Comparison of ENCODE assay signal across 9 cellular contexts in the genomic region with DNA sequence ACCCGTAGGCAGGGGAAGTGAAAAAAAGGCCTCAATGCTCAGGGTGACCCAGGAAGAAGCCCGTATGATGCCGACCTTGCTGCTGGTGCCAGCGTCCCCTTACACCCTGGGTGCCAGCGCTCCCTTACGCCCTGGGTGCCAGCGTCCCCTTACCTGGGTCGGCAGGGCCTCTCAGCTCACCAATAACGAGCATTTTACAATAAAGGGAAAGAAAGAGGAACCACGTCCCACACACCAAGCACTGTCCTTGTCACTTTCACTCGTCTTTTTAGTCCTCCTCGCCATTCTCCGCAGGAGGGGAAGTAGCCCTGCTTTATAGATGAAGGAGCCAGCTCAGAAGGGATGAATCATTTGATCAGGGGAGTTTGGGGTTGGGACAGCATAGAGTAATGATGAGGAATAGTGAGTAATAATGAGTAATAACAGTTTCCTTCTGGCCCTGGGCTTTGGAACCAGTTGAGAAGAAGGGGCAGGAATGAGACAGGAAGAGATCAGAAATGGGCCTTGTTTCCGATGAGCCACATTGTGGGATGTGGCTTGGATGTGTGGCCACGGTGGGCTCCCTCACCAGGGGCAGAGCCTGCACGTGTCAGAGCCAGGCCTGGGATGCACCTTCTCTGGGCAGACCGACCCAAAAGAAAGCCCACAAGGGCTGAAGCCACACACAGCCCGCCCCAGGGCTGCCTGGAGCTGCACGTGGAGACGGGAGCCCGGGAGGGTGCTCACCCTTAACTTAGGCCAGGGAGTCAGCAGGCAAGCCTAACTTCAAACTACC.
DNase-seq lines count a peak whose midpoint lies in the region; ATAC-seq, FAIRE-seq and TF ChIP-seq lines count a peak whose summit lies in the region.
"Had no signal": no experiment of that assay in that cellular context is flagged by ENCODE, and none has a peak within 500 bp of the region (broad histone marks: within the 10 kb centered on the region; RNA-seq: fewer than 3 reads in every experiment).

No MANE protein-coding gene starts in this region.

- intact Hi-C loops in K562 (cut with micrococcal nuclease): no loop called here

- no peak for TF ChIP-seq CTCF in K562 (IDR thresholded peaks at IDR 0.05 in 2 of 3, conservative IDR thresholded peaks at IDR 0.05 in 1 of 3; ENCODE audit: insufficient read depth in 2 of 3, low read depth in 1 of 3, low read length in 3 of 3)

- TF ChIP-seq RAD21 in K562 (CRISPR knock-in tag; conservative IDR thresholded peaks at IDR 0.05 in 1 of 2, IDR thresholded peaks at IDR 0.05 in 1 of 2): no peak

- H4K20me1 ChIP-seq in K562 (replicated peaks; ENCODE audit: control insufficient read depth, insufficient read depth, low read length): 0 out of 2 replicates have a peak, but pooled peaks cover 3% of the 10 kb centered on the region

- H3K27me3 ChIP-seq in K562 (ENCODE audit: control insufficient read depth in 2 of 2, insufficient read depth in 2 of 2, low read length in 2 of 2): no peaks in the 10 kb centered on the region
- H3K27me3 ChIP-seq: heart right ventricle had no signal

- POLR2A ChIA-PET in K562 (lab: Yijun Ruan, JAX): interaction anchor here (0.6 to 4.4 kb wide), 3 partner anchors 9 to 81 kb away, joined by 3 to 28 read pairs (median 3); no protein-coding TSS in a partner anchor

- H3K9me3 ChIP-seq in K562 (replicated peaks; ENCODE audit: control insufficient read depth, insufficient read depth, low read depth, low read length): no peaks in the 10 kb centered on the region

- in situ Hi-C loops in K562 (cut with MboI): no loop called here

- no TSS peak for BruUV-seq in K562 (replicated peaks; lab: Mats Ljungman, UMichigan)

- FAIRE-seq in K562 (lab: Jason Lieb, UNC): no peak

- 79% methylated on average over 21 of the region's 21 CpGs for whole genome bisulfite sequencing in K562 (ENCODE audit: insufficient coverage, low coverage, missing lambda C conversion rate)

- CTCF ChIA-PET in K562 (lab: Yijun Ruan, JAX; ENCODE audit: low intra/inter-chr PET ratio): interaction anchor here (0.5 kb wide), 1 partner anchor 918 kb away, joined by 3 read pairs; no protein-coding TSS in a partner anchor

- DNase-seq in GM03348 (ENCODE audit: low spot score) (peak; percentile 89), NOMO-1 (lab: John Stamatoyannopoulos, UW; ENCODE audit: unreplicated experiment in 2 of 2) (peak; percentile 76 to 88), K562 (ENCODE audit: extremely low read depth in 1 of 4, low spot score in 3 of 4) (no peak), skeletal muscle cell (ENCODE audit: low read depth) (peak; percentile 84), NCI-H2196 (lab: John Stamatoyannopoulos, UW; ENCODE audit: unreplicated experiment) (no peak)
- no peak for DNase-seq in effector CD8-positive, alpha-beta T cell (lab: John Stamatoyannopoulos, UW)
- DNase-seq: heart right ventricle had no signal

- H3K9me1 ChIP-seq in K562 (ENCODE audit: control insufficient read depth, insufficient read depth, low read length): no peaks in the 10 kb centered on the region

- H3K4me3 ChIP-seq in K562 (no peak overlapping the region), skeletal muscle cell (ENCODE audit: low read depth, low read length) (no peak overlapping the region)
- H3K4me3 ChIP-seq: heart right ventricle had no signal

- H3K9ac ChIP-seq in K562 (ENCODE audit: insufficient read depth in 1 of 2, low read depth in 2 of 2, low read length in 2 of 2): peak overlapping the region in 1 of 2 experiments; percentile 69; a peak in 1 of 4 replicates

- peaks cover 5% of the 10 kb centered on the region; the same call in 1 of the 3 replicates for H3K36me3 ChIP-seq in K562 (ENCODE audit: control insufficient read depth, insufficient read depth, low read length)

- H2AFZ ChIP-seq in K562 (ENCODE audit: low read depth, low read length): no peak overlapping the region

- TF ChIP-seq POLR2A in K562 (conservative IDR thresholded peaks at IDR 0.05): no peak

- no peak overlapping the region for H3K27ac ChIP-seq in K562 (ENCODE audit: extremely low read depth, low read depth, low read length)

- no peaks in the 10 kb centered on the region for H3K79me2 ChIP-seq in K562 (ENCODE audit: control insufficient read depth, insufficient read depth, low read length)

- no peak for TF ChIP-seq EP300 in K562 (IDR thresholded peaks at IDR 0.05; ENCODE audit: low read length)

- no peak overlapping the region for H3K4me2 ChIP-seq in K562 (ENCODE audit: insufficient read depth, low read length)

- no peak for ATAC-seq in K562
- ATAC-seq in HG02870 (IDR thresholded peaks at IDR 0.05; ENCODE audit: unreplicated experiment): no peak
- no peak for ATAC-seq in GM18909 (IDR thresholded peaks at IDR 0.05; ENCODE audit: poor library complexity, unreplicated experiment)

- H3K4me1 ChIP-seq in K562 (replicated peaks in 1 of 2; ENCODE audit: control insufficient read depth in 2 of 2, insufficient read depth in 2 of 2, low read length in 2 of 2): peaks cover 0 to 13% of the 10 kb centered on the region in 2 experiments; a peak in 1 of 5 replicates

TF ChIP-seq in K562, 482 proteins besides CTCF, POLR2A, EP300 and RAD21:
- TF ChIP-seq THRAP3 (IDR thresholded peaks at IDR 0.05; ENCODE audit: borderline replicate concordance): no peak
- TF ChIP-seq FOSL1 (tag; conservative IDR thresholded peaks at IDR 0.05): peak; percentile 66
- no peak for TF ChIP-seq POLR3A (IDR thresholded peaks at IDR 0.05; ENCODE audit: borderline replicate concordance, extremely low read depth, insufficient read depth, insufficient read length)
- TF ChIP-seq SETDB1 (IDR thresholded peaks at IDR 0.05; ENCODE audit: low read length): peak; percentile 24
- TF ChIP-seq NFRKB (IDR thresholded peaks at IDR 0.05; ENCODE audit: low read depth): no peak

Comparison
In these comparisons a context has a peak if more than half of its experiments do, and no peak if none do; other contexts are left out.
1. DNase-seq: peak in GM03348 (single experiment), NOMO-1 (2 of 2) and skeletal muscle cell (single experiment); none in K562 (0 of 4), NCI-H2196 (single experiment) and effector CD8-positive, alpha-beta T cell (single experiment).